In the genomic region with DNA sequence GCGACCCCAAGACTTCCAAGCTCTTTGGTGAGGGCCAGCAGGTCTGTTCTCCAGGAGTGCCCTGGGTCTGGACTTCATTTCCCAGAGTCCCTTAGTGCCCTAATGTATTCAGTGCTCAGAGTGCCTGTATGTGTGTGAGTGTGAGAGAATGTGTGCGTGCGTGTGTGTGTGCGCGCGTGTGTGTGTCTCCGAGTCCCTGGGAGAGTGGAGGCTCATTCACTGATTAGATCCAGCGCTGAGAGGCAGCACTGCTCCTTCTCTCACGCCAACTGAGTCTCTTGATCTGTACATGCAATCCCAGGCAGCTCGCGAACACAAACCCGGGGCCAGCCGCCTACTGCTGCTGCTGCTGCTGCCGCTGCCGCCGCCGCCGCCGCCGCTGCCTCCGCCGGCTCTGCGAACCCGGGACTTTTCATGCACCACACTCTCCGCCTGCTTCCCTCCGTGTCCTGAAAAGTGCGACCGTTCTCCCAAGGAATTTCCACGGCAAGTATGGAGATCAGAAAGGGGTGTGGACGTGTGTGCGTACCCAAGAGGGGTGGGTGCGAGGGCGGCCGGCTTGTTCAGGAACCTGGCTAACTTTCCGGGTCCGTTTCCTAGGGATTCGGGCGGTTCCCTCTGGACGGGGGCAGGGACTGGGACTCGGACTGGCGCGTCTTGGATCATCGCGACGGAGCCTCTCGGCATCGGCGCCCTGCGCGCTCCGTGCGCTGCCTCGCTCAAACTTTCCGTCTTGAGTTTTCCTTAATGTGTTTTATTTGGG, we compare ENCODE assay signal across 1 cellular context.
TF ChIP-seq lines count a peak whose summit lies in the region.

Gene RNF220 (plus strand): TSS at position 215 of the 763 bp plus-strand sequence.

TF ChIP-seq in HepG2, 621 proteins besides CTCF, POLR2A, EP300 and RAD21 (continued from another document and continues in another):
- TF ChIP-seq NPAS2 (CRISPR knock-in tag; IDR thresholded peaks at IDR 0.05; ENCODE audit: borderline replicate concordance): no peak
- 0 out of 2 replicates have a peak, but pooled peaks have one; percentile 25 for TF ChIP-seq SALL2 (CRISPR knock-in tag; IDR thresholded peaks at IDR 0.05)
- no peak for TF ChIP-seq ZNF225 (CRISPR knock-in tag; IDR thresholded peaks at IDR 0.05)
- peak; percentile 55; the same call in 1 of the 2 replicates for TF ChIP-seq IRF9 (CRISPR knock-in tag; IDR thresholded peaks at IDR 0.05; ENCODE audit: borderline replicate concordance)
- TF ChIP-seq MATR3 (CRISPR knock-in tag; IDR thresholded peaks at IDR 0.05): no peak
- TF ChIP-seq ZNF253 (CRISPR knock-in tag; IDR thresholded peaks at IDR 0.05; ENCODE audit: borderline replicate concordance): no peak
- peak; percentile 86 for TF ChIP-seq ZNF451 (CRISPR knock-in tag; IDR thresholded peaks at IDR 0.05)
- TF ChIP-seq FOXP1 (IDR thresholded peaks at IDR 0.05): no peak
- peak; percentile 45 for TF ChIP-seq FOXP1 (CRISPR knock-in tag; IDR thresholded peaks at IDR 0.05)
- TF ChIP-seq, protein P1, sequence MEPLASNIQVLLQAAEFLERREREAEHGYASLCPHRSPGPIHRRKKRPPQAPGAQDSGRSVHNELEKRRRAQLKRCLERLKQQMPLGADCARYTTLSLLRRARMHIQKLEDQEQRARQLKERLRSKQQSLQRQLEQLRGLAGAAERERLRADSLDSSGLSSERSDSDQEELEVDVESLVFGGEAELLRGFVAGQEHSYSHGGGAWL (CRISPR knock-in tag; IDR thresholded peaks at IDR 0.05): peak; percentile 31; the same call in 1 of the 2 replicates
- peak; percentile 59 for TF ChIP-seq ZFP90 (CRISPR knock-in tag; IDR thresholded peaks at IDR 0.05; ENCODE audit: borderline replicate concordance)
- TF ChIP-seq TIGD3 (CRISPR knock-in tag; IDR thresholded peaks at IDR 0.05; ENCODE audit: borderline replicate concordance): no peak
- TF ChIP-seq BORCS8-MEF2B (CRISPR knock-in tag; IDR thresholded peaks at IDR 0.05): no peak
- TF ChIP-seq SP2 (CRISPR knock-in tag; IDR thresholded peaks at IDR 0.05): no peak
- no peak for TF ChIP-seq ISX (CRISPR knock-in tag; conservative IDR thresholded peaks at IDR 0.05)
- no peak for TF ChIP-seq MED13 (CRISPR knock-in tag; IDR thresholded peaks at IDR 0.05)
- TF ChIP-seq AHR (CRISPR knock-in tag; IDR thresholded peaks at IDR 0.05): no peak
- TF ChIP-seq ZFP36 (IDR thresholded peaks at IDR 0.05; ENCODE audit: borderline replicate concordance, low read depth, low read length, partially characterized antibody): no peak
- TF ChIP-seq KLF6 (CRISPR knock-in tag; IDR thresholded peaks at IDR 0.05): no peak
- TF ChIP-seq ZNF749 (CRISPR knock-in tag; IDR thresholded peaks at IDR 0.05; ENCODE audit: borderline replicate concordance): no peak
- no peak for TF ChIP-seq FOXO4 (CRISPR knock-in tag; conservative IDR thresholded peaks at IDR 0.05)
- no peak for TF ChIP-seq ZNF513 (CRISPR knock-in tag; conservative IDR thresholded peaks at IDR 0.05)
- peak; percentile 80 for TF ChIP-seq NRL (CRISPR knock-in tag; IDR thresholded peaks at IDR 0.05; ENCODE audit: borderline replicate concordance)
- no peak for TF ChIP-seq RORA (CRISPR knock-in tag; IDR thresholded peaks at IDR 0.05)
- no peak for TF ChIP-seq ZFP36L1 (CRISPR knock-in tag; IDR thresholded peaks at IDR 0.05)
- no peak for TF ChIP-seq RXRB (CRISPR knock-in tag; IDR thresholded peaks at IDR 0.05; ENCODE audit: borderline replicate concordance)
- TF ChIP-seq XRCC5 (optimal IDR thresholded peaks at IDR 0.05; ENCODE audit: low read length): peak; percentile 57
- no peak for TF ChIP-seq PLRG1 (conservative IDR thresholded peaks at IDR 0.05)
- no peak for TF ChIP-seq ZNF552 (CRISPR knock-in tag; IDR thresholded peaks at IDR 0.05; ENCODE audit: borderline replicate concordance)
- no peak for TF ChIP-seq CEBPG (CRISPR knock-in tag; IDR thresholded peaks at IDR 0.05)
- TF ChIP-seq MAFK (conservative IDR thresholded peaks at IDR 0.05 in 1 of 2, IDR thresholded peaks at IDR 0.05 in 1 of 2; ENCODE audit: low read length in 2 of 2): no peak
- TF ChIP-seq MIER2 (CRISPR knock-in tag; IDR thresholded peaks at IDR 0.05): no peak
- TF ChIP-seq ERF (CRISPR knock-in tag; IDR thresholded peaks at IDR 0.05): no peak
- TF ChIP-seq ZNF839 (CRISPR knock-in tag; IDR thresholded peaks at IDR 0.05; ENCODE audit: borderline replicate concordance): peak; percentile 65; the same call in 1 of the 2 replicates
- 0 out of 2 replicates have a peak, but pooled peaks have one; percentile 11 for TF ChIP-seq STAG1 (CRISPR knock-in tag; IDR thresholded peaks at IDR 0.05)
- TF ChIP-seq, protein P2, sequence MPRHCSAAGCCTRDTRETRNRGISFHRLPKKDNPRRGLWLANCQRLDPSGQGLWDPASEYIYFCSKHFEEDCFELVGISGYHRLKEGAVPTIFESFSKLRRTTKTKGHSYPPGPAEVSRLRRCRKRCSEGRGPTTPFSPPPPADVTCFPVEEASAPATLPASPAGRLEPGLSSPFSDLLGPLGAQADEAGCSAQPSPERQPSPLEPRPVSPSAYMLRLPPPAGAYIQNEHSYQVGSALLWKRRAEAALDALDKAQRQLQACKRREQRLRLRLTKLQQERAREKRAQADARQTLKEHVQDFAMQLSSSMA (CRISPR knock-in tag; IDR thresholded peaks at IDR 0.05): no peak
- TF ChIP-seq MXD1 (CRISPR knock-in tag; IDR thresholded peaks at IDR 0.05): peak; percentile 47; the same call in 1 of the 2 replicates
- no peak for TF ChIP-seq ZKSCAN8 (CRISPR knock-in tag; IDR thresholded peaks at IDR 0.05; ENCODE audit: borderline replicate concordance)
- no peak for TF ChIP-seq PCBP2 (optimal IDR thresholded peaks at IDR 0.05; ENCODE audit: low read depth, low read length, poor library complexity, severe bottlenecking)
- peak; percentile 97 for TF ChIP-seq THAP11 (CRISPR knock-in tag; IDR thresholded peaks at IDR 0.05)
- TF ChIP-seq, protein P3, sequence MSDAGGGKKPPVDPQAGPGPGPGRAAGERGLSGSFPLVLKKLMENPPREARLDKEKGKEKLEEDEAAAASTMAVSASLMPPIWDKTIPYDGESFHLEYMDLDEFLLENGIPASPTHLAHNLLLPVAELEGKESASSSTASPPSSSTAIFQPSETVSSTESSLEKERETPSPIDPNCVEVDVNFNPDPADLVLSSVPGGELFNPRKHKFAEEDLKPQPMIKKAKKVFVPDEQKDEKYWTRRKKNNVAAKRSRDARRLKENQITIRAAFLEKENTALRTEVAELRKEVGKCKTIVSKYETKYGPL (CRISPR knock-in tag; IDR thresholded peaks at IDR 0.05): no peak
- no peak for TF ChIP-seq ZNF383 (CRISPR knock-in tag; IDR thresholded peaks at IDR 0.05; ENCODE audit: borderline replicate concordance)
- no peak for TF ChIP-seq FIP1L1 (IDR thresholded peaks at IDR 0.05; ENCODE audit: borderline replicate concordance, insufficient read depth, low read depth, low read length)
- no peak for TF ChIP-seq ZNF850 (CRISPR knock-in tag; conservative IDR thresholded peaks at IDR 0.05)
- no peak for TF ChIP-seq ZNF790 (CRISPR knock-in tag; IDR thresholded peaks at IDR 0.05; ENCODE audit: borderline replicate concordance)
- TF ChIP-seq, protein P4, sequence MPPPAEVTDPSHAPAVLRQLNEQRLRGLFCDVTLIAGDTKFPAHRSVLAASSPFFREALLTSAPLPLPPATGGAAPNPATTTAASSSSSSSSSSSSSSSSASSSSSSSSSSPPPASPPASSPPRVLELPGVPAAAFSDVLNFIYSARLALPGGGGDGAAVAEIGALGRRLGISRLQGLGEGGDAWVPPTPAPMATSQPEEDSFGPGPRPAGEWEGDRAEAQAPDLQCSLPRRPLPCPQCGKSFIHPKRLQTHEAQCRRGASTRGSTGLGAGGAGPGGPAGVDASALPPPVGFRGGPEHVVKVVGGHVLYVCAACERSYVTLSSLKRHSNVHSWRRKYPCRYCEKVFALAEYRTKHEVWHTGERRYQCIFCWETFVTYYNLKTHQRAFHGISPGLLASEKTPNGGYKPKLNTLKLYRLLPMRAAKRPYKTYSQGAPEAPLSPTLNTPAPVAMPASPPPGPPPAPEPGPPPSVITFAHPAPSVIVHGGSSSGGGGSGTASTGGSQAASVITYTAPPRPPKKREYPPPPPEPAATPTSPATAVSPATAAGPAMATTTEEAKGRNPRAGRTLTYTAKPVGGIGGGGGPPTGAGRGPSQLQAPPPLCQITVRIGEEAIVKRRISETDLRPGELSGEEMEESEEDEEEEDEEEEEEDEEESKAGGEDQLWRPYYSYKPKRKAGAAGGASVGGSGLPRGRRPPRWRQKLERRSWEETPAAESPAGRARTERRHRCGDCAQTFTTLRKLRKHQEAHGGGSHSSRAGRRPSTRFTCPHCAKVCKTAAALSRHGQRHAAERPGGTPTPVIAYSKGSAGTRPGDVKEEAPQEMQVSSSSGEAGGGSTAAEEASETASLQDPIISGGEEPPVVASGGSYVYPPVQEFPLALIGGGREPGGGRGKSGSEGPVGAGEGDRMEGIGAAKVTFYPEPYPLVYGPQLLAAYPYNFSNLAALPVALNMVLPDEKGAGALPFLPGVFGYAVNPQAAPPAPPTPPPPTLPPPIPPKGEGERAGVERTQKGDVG (CRISPR knock-in tag; IDR thresholded peaks at IDR 0.05; ENCODE audit: borderline replicate concordance): no peak
- TF ChIP-seq MEF2D (CRISPR knock-in tag; IDR thresholded peaks at IDR 0.05): 0 out of 2 replicates have a peak, but pooled peaks have one; percentile 40
- peak; percentile 37 for TF ChIP-seq U2AF1 (optimal IDR thresholded peaks at IDR 0.05; ENCODE audit: low read depth, low read length)
- TF ChIP-seq MTA3 (CRISPR knock-in tag; IDR thresholded peaks at IDR 0.05): no peak
- TF ChIP-seq SP1 (IDR thresholded peaks at IDR 0.05): no peak
- no peak; the same call in 1 of the 2 replicates for TF ChIP-seq SP1 (CRISPR knock-in tag; IDR thresholded peaks at IDR 0.05)
- no peak for TF ChIP-seq ZNF33B (CRISPR knock-in tag; IDR thresholded peaks at IDR 0.05)
- TF ChIP-seq ZBTB26 (CRISPR knock-in tag; IDR thresholded peaks at IDR 0.05; ENCODE audit: borderline replicate concordance): peak; percentile 31; the same call in 1 of the 2 replicates
- TF ChIP-seq PHB2 (IDR thresholded peaks at IDR 0.05; ENCODE audit: partially characterized antibody): no peak
- no peak for TF ChIP-seq SRSF4 (IDR thresholded peaks at IDR 0.05; ENCODE audit: low read depth, low read length, poor library complexity, severe bottlenecking)
- 0 out of 2 replicates have a peak, but pooled peaks have one; percentile 24 for TF ChIP-seq KDM5B (CRISPR knock-in tag; IDR thresholded peaks at IDR 0.05; ENCODE audit: borderline replicate concordance)
- TF ChIP-seq TCF7 (IDR thresholded peaks at IDR 0.05; ENCODE audit: low read depth): no peak
- TF ChIP-seq ZNF414 (CRISPR knock-in tag; IDR thresholded peaks at IDR 0.05): peak; percentile 84; the same call in 1 of the 2 replicates
